Comparison of ENCODE assay signal across 8 cellular contexts in the genomic region with DNA sequence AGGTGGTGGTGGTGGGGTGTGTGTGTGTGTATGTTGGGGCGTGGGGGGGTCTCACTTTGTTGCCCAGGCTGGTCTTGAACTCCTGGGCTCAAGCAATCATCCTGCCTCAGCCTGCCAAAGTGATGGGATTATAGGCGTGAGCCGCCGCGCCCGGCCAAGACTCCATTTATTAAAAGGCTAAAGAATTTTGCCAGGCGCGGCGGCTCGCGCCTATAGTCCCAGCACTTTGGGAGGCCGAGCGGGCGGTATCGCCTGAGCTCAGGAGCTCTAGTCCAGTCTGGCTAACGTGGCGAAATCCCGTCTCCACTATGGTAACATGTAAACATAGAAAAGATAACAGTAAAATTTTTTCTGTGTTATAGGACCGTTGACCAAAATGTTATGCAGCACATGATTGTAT. TPM values are rescaled to one million over a fixed set of nuclear protein-coding genes. Genes with fewer than 3 reads are reported as not detected.
DNase-seq lines count a peak whose midpoint lies in the region; ATAC-seq and TF ChIP-seq lines count a peak whose summit lies in the region.

No MANE protein-coding gene starts in this region.

- no peak overlapping the region for H3K14ac ChIP-seq in trophoblast cell (ENCODE audit: low read length)

- no peak overlapping the region for H2BK5ac ChIP-seq in trophoblast cell (ENCODE audit: low read depth, low read length, poor library complexity)

- peaks cover 11% of the 10 kb centered on the region for H3K79me2 ChIP-seq in trophoblast cell (ENCODE audit: control insufficient read depth, insufficient read depth, low read length, poor library complexity)

- no peak for TF ChIP-seq CTCF in WTC11 (IDR thresholded peaks at IDR 0.05)

- peaks cover 21% of the 10 kb centered on the region for H3K4me1 Mint-ChIP-seq in WTC11

- no peak overlapping the region for H2AFZ ChIP-seq in trophoblast cell (ENCODE audit: insufficient read depth, low read length, poor library complexity)

- no peak overlapping the region for H3K27ac Mint-ChIP-seq in WTC11

- H3K79me1 ChIP-seq in trophoblast cell (ENCODE audit: low read length) = peaks cover 7% of the 10 kb centered on the region

- no peak overlapping the region for H2AK5ac ChIP-seq in trophoblast cell (ENCODE audit: low read length)

- 0 out of 2 replicates have a peak overlapping the region, but pooled peaks have one; percentile 91 for H3K4me3 Mint-ChIP-seq in WTC11

- no peak overlapping the region for H3K9ac ChIP-seq in trophoblast cell (ENCODE audit: low read length)

- ATAC-seq in WTC11 (no peak), HG03432 (IDR thresholded peaks at IDR 0.05; ENCODE audit: unreplicated experiment) (no peak)

- H2BK12ac ChIP-seq in trophoblast cell (ENCODE audit: low read length) = no peak overlapping the region

- no peak overlapping the region for H3K23ac ChIP-seq in trophoblast cell (ENCODE audit: low read length)

- H3K27ac ChIP-seq in KOPT-K1 (ENCODE audit: low read depth, low read length, poor library complexity, severe bottlenecking) = peak overlapping the region; percentile 93
- H3K27ac ChIP-seq in trophoblast cell (ENCODE audit: low read depth, low read length) = no peak overlapping the region

- H3K27me3 ChIP-seq in trophoblast cell (ENCODE audit: insufficient read depth, low read length) = no peaks in the 10 kb centered on the region

- WGBS in trophoblast cell (ENCODE audit: extremely low coverage, insufficient coverage, insufficient read length) = no CpG with 5 or more reads among the region's 19 CpGs

- H3K36me3 Mint-ChIP-seq in WTC11 = peaks cover 6% of the 10 kb centered on the region

- POLR2A ChIA-PET in WTC11 (lab: Charles Lee) = interaction anchor here (0.8 kb wide), 1 partner anchor 28 kb away, joined by 3 read pairs; the partner anchor contains the start of gene CDK16

- H3K36me3 ChIP-seq in KOPT-K1 (ENCODE audit: insufficient read depth, low read length) = peaks cover 26% of the 10 kb centered on the region
- H3K36me3 ChIP-seq in trophoblast cell (ENCODE audit: control insufficient read depth in 1 of 2, insufficient read depth in 2 of 2, low read length in 2 of 2) = peaks cover 24 to 26% of the 10 kb centered on the region in 2 experiments

- H3K18ac ChIP-seq in trophoblast cell (ENCODE audit: low read length) = no peak overlapping the region

- peak; percentile 26 for DNase-seq in NCI-H82 (lab: John Stamatoyannopoulos, UW)
- DNase-seq in NCI-H82 treated with DMSO at 0.1 percent for 48 hours (lab: John Stamatoyannopoulos, UW; ENCODE audit: unreplicated experiment) = no peak
- no peak for DNase-seq in WTC11 (ENCODE audit: low spot score)
- DNase-seq in trophoblast cell = peak; percentile 23 to 45
- no peak for DNase-seq in GM19240 (ENCODE audit: insufficient read length, low spot score)
- DNase-seq in mucosa of gallbladder (ENCODE audit: low spot score) = no peak

- no peaks in the 10 kb centered on the region for H3K9me3 ChIP-seq in KOPT-K1 (ENCODE audit: insufficient read depth, low read length, poor library complexity, severe bottlenecking)
- H3K9me3 ChIP-seq in trophoblast cell (ENCODE audit: insufficient read depth, low read depth, low read length) = no peaks in the 10 kb centered on the region

- CTCF ChIA-PET in WTC11 (lab: Charles Lee) = interaction anchor here (1.5 to 1.9 kb wide), 2 partner anchors 195 to 334 kb away, joined by 6 read pairs; no protein-coding TSS in a partner anchor

- peaks cover 2 to 8% of the 10 kb centered on the region in 2 experiments for H3K4me1 ChIP-seq in trophoblast cell (ENCODE audit: control insufficient read depth in 1 of 2, insufficient read depth in 2 of 2, low read length in 2 of 2)

- no peak overlapping the region for H3K4ac ChIP-seq in trophoblast cell (ENCODE audit: low read depth, low read length)

- no peak overlapping the region for H2BK120ac ChIP-seq in trophoblast cell (ENCODE audit: insufficient read depth, low read length, poor library complexity)

- H4K12ac ChIP-seq in trophoblast cell (ENCODE audit: low read depth, low read length) = no peak overlapping the region

- no peak overlapping the region for H4K8ac ChIP-seq in trophoblast cell (ENCODE audit: low read depth, low read length)

- no peak overlapping the region for H3K4me2 ChIP-seq in trophoblast cell (ENCODE audit: low read length)

- H4K91ac ChIP-seq in trophoblast cell (ENCODE audit: low read depth, low read length) = no peak overlapping the region

- H3K4me3 ChIP-seq in trophoblast cell (ENCODE audit: low read depth, low read length) = no peak overlapping the region

- no peaks in the 10 kb centered on the region for H3K9me3 Mint-ChIP-seq in WTC11

- H3K27me3 Mint-ChIP-seq in WTC11 (ENCODE audit: low read depth) = no peaks in the 10 kb centered on the region

TF ChIP-seq in WTC11, 78 proteins besides CTCF, POLR2A, EP300 and RAD21:
- no peak for TF ChIP-seq EMX1 (CRISPR knock-in tag; IDR thresholded peaks at IDR 0.05)
- no peak for TF ChIP-seq CREB1 (CRISPR knock-in tag; IDR thresholded peaks at IDR 0.05)
- TF ChIP-seq NFYB (CRISPR knock-in tag; conservative IDR thresholded peaks at IDR 0.05; ENCODE audit: low read depth) = no peak
- TF ChIP-seq KAT7 (CRISPR knock-in tag; IDR thresholded peaks at IDR 0.05; ENCODE audit: borderline replicate concordance) = no peak
- TF ChIP-seq CBFB (CRISPR knock-in tag; IDR thresholded peaks at IDR 0.05; ENCODE audit: low read depth) = no peak

RNA-seq across cellular contexts. Expression of gene UBA1, which starts 3.7 kb away (rescaled TPM):
- 379 to 392 TPM (median 383 TPM) in 3 replicates for total RNA-seq in WTC11 (2021)
- 138 and 139 TPM in 2 replicates for polyA plus RNA-seq in trophoblast cell (2013)
- 252 TPM for total RNA-seq in mucosa of gallbladder

RNA-seq across cellular contexts. Expression of gene CDK16, which starts 28.6 kb away (rescaled TPM):
- total RNA-seq in WTC11 (2021) (130 to 150 TPM (median 145 TPM) in 3 replicates), mucosa of gallbladder (80.9 TPM)
- 90.6 and 94.2 TPM in 2 replicates for polyA plus RNA-seq in trophoblast cell (2013)

RNA-seq across cellular contexts. Expression of gene USP11, which starts 42.9 kb away (rescaled TPM):
- total RNA-seq in WTC11 (2021) = 82.5 to 86.8 TPM (median 86.3 TPM) in 3 replicates
- 36.7 and 37.3 TPM in 2 replicates for polyA plus RNA-seq in trophoblast cell (2013)
- 59.0 TPM for total RNA-seq in mucosa of gallbladder

RNA-seq across cellular contexts. Expression of gene RBM10, which starts 44.9 kb away (rescaled TPM):
- total RNA-seq in WTC11 (2021) (65.6 to 66.1 TPM (median 65.8 TPM) in 3 replicates), mucosa of gallbladder (47.6 TPM)
- 39.7 and 40.1 TPM in 2 replicates for polyA plus RNA-seq in trophoblast cell (2013)

RNA-seq across cellular contexts. Expression of gene NDUFB11, which starts 45.4 kb away (rescaled TPM):
- total RNA-seq in WTC11 (2021) = 105 to 110 TPM (median 106 TPM) in 3 replicates
- 94.5 and 94.9 TPM in 2 replicates for polyA plus RNA-seq in trophoblast cell (2013)
- total RNA-seq in mucosa of gallbladder = 77.4 TPM

Comparison
In these comparisons a context has a peak if more than half of its experiments do, and no peak if none do; other contexts are left out.
1. DNase-seq: peak in NCI-H82 (single experiment) and trophoblast cell (2 of 2); none in NCI-H82 treated with DMSO at 0.1 percent for 48 hours (single experiment), WTC11 (single experiment), GM19240 (single experiment) and mucosa of gallbladder (single experiment).